Comparison of ENCODE assay signal across 9 cellular contexts in genomic region chr5:9544056-9544455, GRCh38. TPM values are rescaled to one million over a fixed set of nuclear protein-coding genes. Genes with fewer than 3 reads are reported as not detected.
DNase-seq lines count a peak whose midpoint lies in the region; ATAC-seq and TF ChIP-seq lines count a peak whose summit lies in the region.
"Had no signal": no experiment of that assay in that cellular context is flagged by ENCODE, and none has a peak within 500 bp of the region (broad histone marks: within the 10 kb centered on the region; RNA-seq: fewer than 3 reads in every experiment).

No MANE protein-coding gene starts in this region.

- TF ChIP-seq CTCF in Peyer's patch (IDR thresholded peaks at IDR 0.05) (no peak), foreskin keratinocyte (conservative IDR thresholded peaks at IDR 0.05) (no peak), retinal pigment epithelial cell (conservative IDR thresholded peaks at IDR 0.05; ENCODE audit: low read depth, low read length) (no peak)

- H3K36me3 ChIP-seq in Peyer's patch: peaks cover 0 to 2% (median 0%) of the 10 kb centered on the region in 3 donors

- ATAC-seq in GM19463 (IDR thresholded peaks at IDR 0.05; ENCODE audit: unreplicated experiment) (peak; percentile 3), foreskin keratinocyte (no peak)

- H3K27ac ChIP-seq in Peyer's patch (peak overlapping the region; percentile 64 to 93 (median 76)), foreskin keratinocyte (peak overlapping the region; percentile 13)
- H3K27ac ChIP-seq: SK-N-MC had no signal

- no peaks in the 10 kb centered on the region for H3K27me3 ChIP-seq in Peyer's patch
- no peaks in the 10 kb centered on the region for H3K27me3 ChIP-seq in foreskin keratinocyte

- no peaks in the 10 kb centered on the region for H3K9me3 ChIP-seq in Peyer's patch

- H3K4me3 ChIP-seq in Peyer's patch (peak overlapping the region in 3 of 4 donors; percentile 60 to 84 (median 65)), retinal pigment epithelial cell (ENCODE audit: low read length) (peak overlapping the region; percentile 83)
- H3K4me3 ChIP-seq: SK-N-MC had no signal

- DNase-seq in Peyer's patch (no peak), foreskin keratinocyte (no peak), retinal pigment epithelial cell (ENCODE audit: low read depth) (no peak), MV-4-11 (lab: John Stamatoyannopoulos, UW) (no peak), DMS 273 treated with DMSO at 0.1 percent for 48 hours (lab: John Stamatoyannopoulos, UW) (no peak), HCEC 1CT (no peak)
- no peak for DNase-seq in stimulated activated CD4-positive, alpha-beta T cell treated with anti-CD3 and anti-CD28 coated beads, Interleukin-4, amount 100 ng/mL, for 1 hour

- peaks cover 0 to 12% (median 0%) of the 10 kb centered on the region in 4 donors for H3K4me1 ChIP-seq in Peyer's patch
- no peaks in the 10 kb centered on the region for H3K4me1 ChIP-seq in foreskin keratinocyte

- TF ChIP-seq POLR2A in Peyer's patch (IDR thresholded peaks at IDR 0.05): no peak

RNA-seq across cellular contexts. Expression of gene SEMA5A, which starts 1.8 kb away (rescaled TPM):
- total RNA-seq in Peyer's patch (10 to 100 TPM; 11.6 to 22.5 (median 18.2) TPM), foreskin keratinocyte (1.9 and 4.1 TPM in 2 replicates)
- polyA plus RNA-seq in foreskin keratinocyte: 0.26 and 0.51 TPM in 2 replicates
